8 cellular contexts compared by ENCODE assay signal in the genomic region with DNA sequence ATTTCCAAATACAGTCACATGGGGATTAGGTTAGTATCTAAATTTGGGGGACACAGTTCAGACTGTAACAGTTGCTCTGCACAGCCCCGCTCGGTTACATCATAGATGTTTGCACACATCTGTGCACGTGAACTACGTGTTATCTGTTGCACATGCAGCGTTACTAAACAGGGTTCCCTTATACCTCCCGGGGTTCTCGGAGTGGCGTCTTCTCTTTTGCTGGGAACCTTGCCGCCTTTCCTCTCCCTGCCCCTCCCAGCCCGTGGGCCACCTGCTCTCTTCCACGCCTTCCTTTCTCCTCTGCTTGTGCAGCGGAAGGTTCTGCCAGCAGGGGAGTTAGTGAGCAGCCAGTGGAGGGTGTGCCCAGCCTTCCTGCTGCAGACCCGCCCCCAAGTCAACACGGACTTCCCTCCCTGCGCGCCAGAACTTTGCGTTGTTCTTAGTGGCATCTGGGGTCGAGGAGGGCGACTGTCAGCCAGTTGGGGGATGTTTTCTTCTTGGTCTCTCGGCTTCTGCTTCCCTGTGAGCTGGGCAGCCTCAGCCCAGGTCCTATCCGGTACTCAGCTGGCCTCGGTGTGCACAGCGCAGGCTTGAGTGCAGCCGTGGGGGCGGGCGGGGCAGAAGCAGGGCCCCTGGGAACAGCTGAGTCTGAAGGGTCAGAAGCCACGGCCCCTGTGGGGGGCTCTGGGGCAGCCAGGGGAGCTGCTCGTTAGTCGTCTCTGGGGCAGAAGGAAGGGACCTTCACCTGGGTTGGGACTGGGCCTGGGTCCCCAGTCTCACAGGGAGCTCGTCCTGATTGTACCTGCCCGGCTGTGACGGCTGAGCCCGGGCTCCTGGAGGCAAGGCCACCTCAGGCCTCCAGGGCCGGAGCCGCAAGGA.
DNase-seq lines count a peak whose midpoint lies in the region; ATAC-seq, FAIRE-seq and TF ChIP-seq lines count a peak whose summit lies in the region.
"Not testable (repeated sequence)": the region's sequence is repeated elsewhere in the genome, so short reads cannot be mapped to it uniquely, and the experiment has no call there.

No MANE protein-coding gene starts in this region.

- POLR2A ChIA-PET in activated CD4-positive, alpha-beta T cell treated with anti-CD3 and anti-CD28 coated beads for 36 hours (lab: Charles Lee); GM12878 (lab: Charles Lee): not testable (repeated sequence)

- TF ChIP-seq EP300 in GM12878 (IDR thresholded peaks at IDR 0.05; ENCODE audit: borderline replicate concordance in 1 of 2, control insufficient read depth in 1 of 2, low read depth in 2 of 2, low read length in 2 of 2); suprapubic skin (IDR thresholded peaks at IDR 0.05): not testable (repeated sequence)

- not testable (repeated sequence) for H3K79me2 ChIP-seq in GM12878 (ENCODE audit: control insufficient read depth, insufficient read depth, low read length); parathyroid adenoma

- CTCF ChIA-PET in activated CD4-positive, alpha-beta T cell treated with anti-CD3 and anti-CD28 coated beads for 36 hours (lab: Charles Lee): interaction anchor here (0.7 kb wide), 1 partner anchor 47 kb away, joined by 3 read pairs; no protein-coding TSS in a partner anchor
- CTCF ChIA-PET in GM12878 (lab: Yijun Ruan, JAX): interaction anchor here (1.3 to 1.5 kb wide), 2 partner anchors 25 to 57 kb away, joined by 3 to 5 read pairs; no protein-coding TSS in a partner anchor

- not testable (repeated sequence) for BruUV-seq in GM12878 (replicated peaks; lab: Mats Ljungman, UMichigan)

- not testable (repeated sequence) for H3K36me3 Mint-ChIP-seq in IgD-negative memory B cell; activated CD4-positive, alpha-beta T cell treated with anti-CD3 and anti-CD28 coated beads for 36 hours (ENCODE audit: low read depth)

- not testable (repeated sequence) for H3K36me3 ChIP-seq in GM12878 (ENCODE audit: control insufficient read depth in 2 of 2, insufficient read depth in 2 of 2, low read length in 1 of 2); parathyroid adenoma (ENCODE audit: control insufficient read depth, insufficient read depth, low read length); suprapubic skin

- not testable (repeated sequence) for H2AFZ ChIP-seq in GM12878 (ENCODE audit: control insufficient read depth, low read depth, low read length); parathyroid adenoma

- TF ChIP-seq RAD21 in GM12878 (IDR thresholded peaks at IDR 0.05; ENCODE audit: insufficient read depth, low read depth, low read length): not testable (repeated sequence)

- TF ChIP-seq CTCF in GM12878 (IDR thresholded peaks at IDR 0.05 in 2 of 3, conservative IDR thresholded peaks at IDR 0.05 in 1 of 3; ENCODE audit: control insufficient read depth in 2 of 3, extremely low read depth in 1 of 3, insufficient read depth in 1 of 3, low read depth in 3 of 3, low read length in 3 of 3) (peak; percentile 16 to 48 (median 23); a peak in 3 of 6 replicates), parathyroid adenoma (IDR thresholded peaks at IDR 0.05) (peak; percentile 17), suprapubic skin (IDR thresholded peaks at IDR 0.05) (peak; percentile 19 to 64)

- DNase-seq in DMS153 treated with DMSO at 0.1 percent for 48 hours (lab: John Stamatoyannopoulos, UW; ENCODE audit: unreplicated experiment) (peak; percentile 56), NCI-H82 (lab: John Stamatoyannopoulos, UW) (peak; percentile 81), suprapubic skin (ENCODE audit: low spot score in 2 of 2) (peak in 1 of 2 donors; percentile 62)
- peak; percentile 70 for DNase-seq in activated CD4-positive, alpha-beta T cell treated with anti-CD3 and anti-CD28 coated beads for 36 hours
- DNase-seq in GM12878 (ENCODE audit: low read depth, low spot score); left ventricle myocardium superior: not testable (repeated sequence)

- H3K4me1 ChIP-seq in GM12878 (ENCODE audit: control insufficient read depth, insufficient read depth, low read length); parathyroid adenoma: not testable (repeated sequence)
- peaks cover 12% of the 10 kb centered on the region for H3K4me1 ChIP-seq in suprapubic skin

- ATAC-seq in activated CD4-positive, alpha-beta T cell treated with anti-CD3 and anti-CD28 coated beads for 36 hours: peak; percentile 100
- ATAC-seq in GM12878: peak; percentile 99
- ATAC-seq in left ventricle myocardium superior: peak; percentile 90

- not testable (repeated sequence) for H4K20me1 ChIP-seq in GM12878 (ENCODE audit: control insufficient read depth, insufficient read depth)

- RAD21 ChIA-PET in GM12878 (lab: Charles Lee; ENCODE audit: unreplicated experiment): not testable (repeated sequence)

- not testable (repeated sequence) for H3K4me1 Mint-ChIP-seq in IgD-negative memory B cell
- H3K4me1 Mint-ChIP-seq in activated CD4-positive, alpha-beta T cell treated with anti-CD3 and anti-CD28 coated beads for 36 hours: peaks cover 10% of the 10 kb centered on the region

- SMC1A ChIA-PET in GM12878 (lab: Charles Lee; ENCODE audit: uncharacterized antibody, unreplicated experiment): not testable (repeated sequence)

- H3K27me3 ChIP-seq in GM12878 (replicated peaks in 1 of 2; ENCODE audit: control insufficient read depth in 2 of 2, insufficient read depth in 2 of 2, low read length in 1 of 2); parathyroid adenoma (ENCODE audit: control insufficient read depth, insufficient read depth, low read length); suprapubic skin: not testable (repeated sequence)

- TF ChIP-seq POLR2A in GM12878 (IDR thresholded peaks at IDR 0.05; ENCODE audit: low read depth, low read length); suprapubic skin (IDR thresholded peaks at IDR 0.05): not testable (repeated sequence)

- peak; percentile 35 for FAIRE-seq in GM12878 (lab: Jason Lieb, UNC)

- H3K9me3 ChIP-seq in GM12878 (replicated peaks; ENCODE audit: control insufficient read depth, insufficient read depth, low read length); parathyroid adenoma (ENCODE audit: control insufficient read depth, low read length); suprapubic skin: not testable (repeated sequence)

- H3K4me3 Mint-ChIP-seq in IgD-negative memory B cell: peak overlapping the region; percentile 53 to 91 (median 82)
- H3K4me3 Mint-ChIP-seq in activated CD4-positive, alpha-beta T cell treated with anti-CD3 and anti-CD28 coated beads for 36 hours: peak overlapping the region; percentile 39

- H3K4me2 ChIP-seq in GM12878 (ENCODE audit: control insufficient read depth, insufficient read depth); parathyroid adenoma (ENCODE audit: low read length): not testable (repeated sequence)

- intact Hi-C loops in activated CD4-positive, alpha-beta T cell treated with anti-CD3 and anti-CD28 coated beads for 36 hours (cut with DNase I, micrococcal nuclease): loop anchor here in 1 of 2 experiments (10.0 kb wide), 1 partner anchor 101 kb away; no protein-coding TSS in a partner anchor
- intact Hi-C loops in GM12878 (cut with micrococcal nuclease; ENCODE audit: unreplicated experiment); left ventricle myocardium superior (cut with micrococcal nuclease): not testable (repeated sequence)

- not testable (repeated sequence) for H3K27ac ChIP-seq in GM12878 (ENCODE audit: control insufficient read depth, insufficient read depth); parathyroid adenoma; suprapubic skin

- H3K9me3 Mint-ChIP-seq in IgD-negative memory B cell: peaks cover 0 to 10% (median 5%) of the 10 kb centered on the region in 3 donors
- not testable (repeated sequence) for H3K9me3 Mint-ChIP-seq in activated CD4-positive, alpha-beta T cell treated with anti-CD3 and anti-CD28 coated beads for 36 hours (ENCODE audit: low read depth)

- WGBS in GM12878 (ENCODE audit: insufficient coverage, insufficient replicate concordance, low lambda C conversion rate, missing lambda C conversion rate): 10% methylated on average over 29 of the region's 35 CpGs
- WGBS in suprapubic skin: 12% methylated on average over 21 of the region's 35 CpGs

- in situ Hi-C loops in GM12878 (cut with MboI): not testable (repeated sequence)

- H3K27ac Mint-ChIP-seq in IgD-negative memory B cell: peak overlapping the region in 1 of 3 donors; percentile 44
- H3K27ac Mint-ChIP-seq in activated CD4-positive, alpha-beta T cell treated with anti-CD3 and anti-CD28 coated beads for 36 hours: not testable (repeated sequence)

- not testable (repeated sequence) for H3K27me3 Mint-ChIP-seq in IgD-negative memory B cell; activated CD4-positive, alpha-beta T cell treated with anti-CD3 and anti-CD28 coated beads for 36 hours

- not testable (repeated sequence) for H3K9ac ChIP-seq in GM12878 (ENCODE audit: control insufficient read depth, insufficient read depth, low read length); parathyroid adenoma

- H3K4me3 ChIP-seq in GM12878; parathyroid adenoma (ENCODE audit: low read depth, low read length): not testable (repeated sequence)
- H3K4me3 ChIP-seq in suprapubic skin: peak overlapping the region; percentile 39

TF ChIP-seq in GM12878, 131 proteins besides CTCF, POLR2A, EP300 and RAD21:
- TF ChIP-seq BHLHE40 (IDR thresholded peaks at IDR 0.05; ENCODE audit: borderline replicate concordance in 1 of 2, low read depth in 2 of 2, low read length in 1 of 2): peak in 1 of 2 experiments; percentile 62; a peak in 2 of 4 replicates
